In genomic region chr5:176535101-176535654, GRCh38 we compare ENCODE assay signal across 8 cellular contexts. TPM values are rescaled to one million over a fixed set of nuclear protein-coding genes. Genes with fewer than 3 reads are reported as not detected.
DNase-seq lines count a peak whose midpoint lies in the region; ATAC-seq and TF ChIP-seq lines count a peak whose summit lies in the region.

No MANE protein-coding gene starts in this region.

- TF ChIP-seq CTCF in dorsolateral prefrontal cortex (IDR thresholded peaks at IDR 0.05 in 54 of 56, conservative IDR thresholded peaks at IDR 0.05 in 2 of 56; ENCODE audit: low read depth in 1 of 56, partially characterized antibody in 56 of 56), result no peak

- H3K27ac ChIP-seq in dorsolateral prefrontal cortex, result peak overlapping the region; percentile 2 to 100 (median 98)
- H3K27ac ChIP-seq in muscle layer of colon (ENCODE audit: low read depth, low read length), result peak overlapping the region; percentile 95

- H3K27me3 ChIP-seq in dorsolateral prefrontal cortex (no peaks in the 10 kb centered on the region), muscle layer of colon (ENCODE audit: control insufficient read depth in 1 of 2, insufficient read depth in 2 of 2, low read length in 2 of 2) (no peaks in the 10 kb centered on the region)

- H3K4me1 ChIP-seq in muscle layer of colon (ENCODE audit: insufficient read depth, low read length), result peaks cover 53% of the 10 kb centered on the region

- no peaks in the 10 kb centered on the region for H3K9me3 ChIP-seq in muscle layer of colon (ENCODE audit: low read length)

- no peak for ATAC-seq in HG02588 (IDR thresholded peaks at IDR 0.05; ENCODE audit: unreplicated experiment)

- H3K4me3 ChIP-seq in dorsolateral prefrontal cortex (peak overlapping the region in 58 of 59 donors; percentile 72 to 100 (median 92)), muscle layer of colon (ENCODE audit: low read depth in 1 of 2, low read length in 2 of 2) (peak overlapping the region; percentile 45 to 100)

- peak overlapping the region; percentile 87 for H3K9ac ChIP-seq in muscle layer of colon (ENCODE audit: low read length)

- DNase-seq in activated naive CD4-positive, alpha-beta T cell treated with Interleukin-2 at 50 U/mL for 16 hours, result peak; percentile 46
- no peak for DNase-seq in activated naive CD4-positive, alpha-beta T cell treated with anti-CD3 and anti-CD28 coated beads, Interleukin-2, amount 50 U/mL, for 16 hours
- DNase-seq in SIG-M5 treated with dmso at 0.1 percent for 504 hours (lab: John Stamatoyannopoulos, UW; ENCODE audit: unreplicated experiment), result peak; percentile 88
- DNase-seq in dorsolateral prefrontal cortex, result no peak
- DNase-seq in activated CD4-positive, CD25-positive, alpha-beta regulatory T cell (lab: John Stamatoyannopoulos, UW), result no peak
- DNase-seq in SK-N-DZ (ENCODE audit: low spot score), result no peak

- intact Hi-C loops in dorsolateral prefrontal cortex (cut with DNase I), result loop anchor here (5.0 to 10.0 kb wide), 3 partner anchors 112 to 472 kb away; partner anchors contain the start of genes UIMC1 (in 2 of the 2) and TSPAN17 (in 1 of the 2)

- H3K36me3 ChIP-seq in muscle layer of colon (ENCODE audit: insufficient read depth, low read length), result peaks cover 12% of the 10 kb centered on the region

RNA-seq across cellular contexts. Expression of gene RNF44, which starts 2.0 kb away (rescaled TPM):
- total RNA-seq in dorsolateral prefrontal cortex, result 10 to 100 TPM; 47.3 to 95.7 (median 68.5) TPM
- polyA plus RNA-seq in SK-N-DZ (2014; cell fraction: cytosol; rRNA removed), result 35.7 and 40.3 TPM in 2 replicates
- 121 and 159 TPM in 2 replicates for polyA plus RNA-seq in SK-N-DZ (2014; cell fraction: nucleus; rRNA removed)

RNA-seq across cellular contexts. Expression of gene CDHR2, which starts 14.0 kb away (rescaled TPM):
- 1 to 10 TPM in 116 of 120 experiments, under 1 TPM in 4; 0.58 to 7.9 (median 2.4) TPM for total RNA-seq in dorsolateral prefrontal cortex
- 0.24 and 0.45 TPM in 2 replicates for polyA plus RNA-seq in SK-N-DZ (2014; cell fraction: cytosol; rRNA removed)
- 0.33 and 1.3 TPM in 2 replicates for polyA plus RNA-seq in SK-N-DZ (2014; cell fraction: nucleus; rRNA removed)

Comparison
In these comparisons a context has a peak if more than half of its experiments do, and no peak if none do; other contexts are left out.
1. DNase-seq: peak in activated naive CD4-positive, alpha-beta T cell treated with Interleukin-2 at 50 U/mL for 16 hours (single experiment) and SIG-M5 treated with dmso at 0.1 percent for 504 hours (single experiment); none in activated naive CD4-positive, alpha-beta T cell treated with anti-CD3 and anti-CD28 coated beads, Interleukin-2, amount 50 U/mL, for 16 hours (single experiment), dorsolateral prefrontal cortex (0 of 10), activated CD4-positive, CD25-positive, alpha-beta regulatory T cell (0 of 4) and SK-N-DZ (single experiment).